Comparison of ENCODE assay signal across 2 cellular contexts in the genomic region with DNA sequence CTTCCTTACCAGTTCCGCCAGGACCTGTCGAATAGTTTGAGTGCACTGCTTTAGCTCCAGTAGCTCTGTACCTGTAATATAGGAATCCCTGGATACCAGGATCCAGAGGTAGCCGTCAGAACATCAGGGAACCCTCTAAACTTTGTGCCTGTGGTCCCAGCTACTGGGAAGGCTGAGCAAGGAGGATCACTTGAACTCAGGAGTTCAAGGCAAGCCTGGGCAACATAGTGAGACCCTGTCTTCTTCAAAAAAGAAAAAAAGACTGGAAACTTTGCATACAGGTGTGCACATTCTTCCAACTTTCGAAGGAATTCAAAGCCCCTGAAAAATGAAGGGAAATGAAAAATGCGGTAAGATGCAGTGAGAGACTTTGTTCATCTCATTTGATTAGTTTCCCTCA.
A peak's percentile ranks its signal among the peaks of the same experiment; 100 is the strongest.
TF ChIP-seq lines count a peak whose summit lies in the region.

No MANE protein-coding gene starts in this region.

TF ChIP-seq in HCT116, 20 proteins besides CTCF, POLR2A, EP300 and RAD21:
- TF ChIP-seq, protein P1, sequence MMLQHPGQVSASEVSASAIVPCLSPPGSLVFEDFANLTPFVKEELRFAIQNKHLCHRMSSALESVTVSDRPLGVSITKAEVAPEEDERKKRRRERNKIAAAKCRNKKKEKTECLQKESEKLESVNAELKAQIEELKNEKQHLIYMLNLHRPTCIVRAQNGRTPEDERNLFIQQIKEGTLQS (IDR thresholded peaks at IDR 0.05), result no peak
- TF ChIP-seq ELF1 (IDR thresholded peaks at IDR 0.05; ENCODE audit: borderline replicate concordance, low read depth) (no peak), CEBPB (IDR thresholded peaks at IDR 0.05; ENCODE audit: low read depth) (no peak), REST (IDR thresholded peaks at IDR 0.05; ENCODE audit: low read depth) (no peak), TCF7L2 (IDR thresholded peaks at IDR 0.05; ENCODE audit: borderline replicate concordance, extremely low read depth, insufficient read depth, insufficient read length) (no peak), SP1 (IDR thresholded peaks at IDR 0.05; ENCODE audit: low read depth) (no peak), CBX3 (IDR thresholded peaks at IDR 0.05; ENCODE audit: low read depth) (no peak), SIN3A (IDR thresholded peaks at IDR 0.05; ENCODE audit: low read depth) (no peak), JUND (IDR thresholded peaks at IDR 0.05) (no peak), FOSL1 (IDR thresholded peaks at IDR 0.05; ENCODE audit: low read depth) (no peak), EGR1 (IDR thresholded peaks at IDR 0.05; ENCODE audit: low read depth) (no peak), EZH2 (IDR thresholded peaks at IDR 0.05) (no peak), EZH2phosphoT487 (IDR thresholded peaks at IDR 0.05; ENCODE audit: borderline replicate concordance) (no peak), SRF (IDR thresholded peaks at IDR 0.05; ENCODE audit: low read depth) (no peak), YY1 (IDR thresholded peaks at IDR 0.05; ENCODE audit: extremely low read depth, insufficient replicate concordance, low read depth, low read length) (no peak), ZFX (IDR thresholded peaks at IDR 0.05) (no peak), POLR2AphosphoS5 (IDR thresholded peaks at IDR 0.05; ENCODE audit: low read depth, low read length) (no peak), ZNF274 (IDR thresholded peaks at IDR 0.05; ENCODE audit: low read depth, low read length) (no peak), ZBTB33 (IDR thresholded peaks at IDR 0.05; ENCODE audit: extremely low read depth, insufficient replicate concordance, low read length) (no peak)
- TF ChIP-seq, protein P2, sequence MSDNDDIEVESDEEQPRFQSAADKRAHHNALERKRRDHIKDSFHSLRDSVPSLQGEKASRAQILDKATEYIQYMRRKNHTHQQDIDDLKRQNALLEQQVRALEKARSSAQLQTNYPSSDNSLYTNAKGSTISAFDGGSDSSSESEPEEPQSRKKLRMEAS (IDR thresholded peaks at IDR 0.05), result no peak

TF ChIP-seq in K562, 482 proteins besides CTCF, POLR2A, EP300 and RAD21:
- TF ChIP-seq ZNF830 (CRISPR knock-in tag; IDR thresholded peaks at IDR 0.05), result no peak
- TF ChIP-seq ZNF121 (CRISPR knock-in tag; conservative IDR thresholded peaks at IDR 0.05), result peak; percentile 78
